ENCODE assay signal across 8 cellular contexts in genomic region chr4:2537011-2537830, GRCh38. TPM values are rescaled to one million over a fixed set of nuclear protein-coding genes. Genes with fewer than 3 reads are reported as not detected.
DNase-seq lines count a peak whose midpoint lies in the region; ATAC-seq and TF ChIP-seq lines count a peak whose summit lies in the region.

No MANE protein-coding gene starts in this region.

- peaks cover 8 to 14% of the 10 kb centered on the region in 2 donors for H3K4me1 ChIP-seq in lung (ENCODE audit: control insufficient read depth in 2 of 2, insufficient read depth in 2 of 2, low read length in 2 of 2)

- no peak for TF ChIP-seq CTCF in lung (IDR thresholded peaks at IDR 0.05; ENCODE audit: control extremely low read depth, extremely low read depth)

- peak overlapping the region; percentile 88 to 96 for H3K27ac ChIP-seq in lung (ENCODE audit: low read depth in 1 of 2, low read length in 1 of 2)

- ATAC-seq in GM21619 (IDR thresholded peaks at IDR 0.05; ENCODE audit: unreplicated experiment): peak; percentile 11
- ATAC-seq in lung (ENCODE audit: insufficient read depth, low FRiP score): no peak

- H3K27me3 ChIP-seq in lung (ENCODE audit: control insufficient read depth, insufficient read depth): no peaks in the 10 kb centered on the region

- H3K4me3 ChIP-seq in lung: peak overlapping the region; percentile 93

- 1% methylated on average over 68 to 103 of the region's 103 CpGs for WGBS in lung, 2 donors

- peak; percentile 75 for DNase-seq in D341Med (ENCODE audit: low spot score)
- DNase-seq in M059J (ENCODE audit: low read depth): peak; percentile 48
- DNase-seq in activated CD4-positive, alpha-beta T cell treated with anti-CD3 and anti-CD28 coated beads for 48 hours: peak; percentile 66
- DNase-seq in dermis blood vessel endothelial cell: peak; percentile 54
- peak; percentile 60 for DNase-seq in lung (ENCODE audit: low spot score)
- peak; percentile 11 to 48 (median 29) for DNase-seq in stimulated activated CD4-positive, alpha-beta T cell treated with anti-CD3 and anti-CD28 coated beads, TNF-alpha, amount 100 ng/mL, for 48 hours (ENCODE audit: low read depth in 3 of 3)
- no peak for DNase-seq in NCI-H2171 treated with DMSO at 0.1 percent for 48 hours (lab: John Stamatoyannopoulos, UW)

- H3K36me3 ChIP-seq in lung (ENCODE audit: control insufficient read depth in 2 of 2, insufficient read depth in 2 of 2, low read length in 2 of 2): no peaks in the 10 kb centered on the region

- H3K9me3 ChIP-seq in lung (ENCODE audit: control insufficient read depth in 2 of 2, insufficient read depth in 1 of 2, low read length in 1 of 2): no peaks in the 10 kb centered on the region

RNA-seq across cellular contexts. Expression of gene FAM193A, which starts 0.8 kb away (rescaled TPM):
- total RNA-seq in M059J (2014; rRNA removed; shearing (Covaris generic)): 8.2 and 12.7 TPM in 2 replicates
- 12.4 and 16.4 TPM in 2 replicates for total RNA-seq in dermis blood vessel endothelial cell
- 10 to 100 TPM; 24.1 to 33.2 TPM for total RNA-seq in lung
- polyA plus RNA-seq in lung: 10 to 100 TPM in 1 of 2 donors, 1 to 10 TPM in 1; 9.7 to 10.8 TPM
